Comparison of ENCODE assay signal across 31 cellular contexts in genomic region chr14:71636820-71637471, GRCh38.
"Had no signal": no experiment of that assay in that cellular context is flagged by ENCODE, and none has a peak within 500 bp of the region (broad histone marks: within the 10 kb centered on the region; RNA-seq: fewer than 3 reads in every experiment).

No MANE protein-coding gene starts in this region.

- H3K27ac ChIP-seq: ascending aorta, cardiac muscle cell, VCaP had no signal

- DNase-seq: activated B cell treated with CpG ODN at 0.5 μM for 24 hours; activated CD4-positive, alpha-beta memory T cell treated with anti-CD3 and anti-CD28 coated beads, Interleukin-2, amount 10 ng/mL, durations not matched to agents 7 days and 5 days; activated CD4-positive, alpha-beta T cell treated with anti-CD3 and anti-CD28 coated beads for 4 hours; activated CD4-positive, CD25-positive, alpha-beta regulatory T cell treated with anti-CD3 and anti-CD28 coated beads, Interleukin-2, amount 50 U/mL, for 72 hours; activated CD8-positive, alpha-beta memory T cell treated with anti-CD3 and anti-CD28 coated beads for 24 hours; activated CD8-positive, alpha-beta memory T cell treated with anti-CD3 and anti-CD28 coated beads, Interleukin-2, amount 10 ng/mL, durations not matched to agents 7 days and 5 days; activated effector memory CD4-positive, alpha-beta T cell treated with anti-CD3 and anti-CD28 coated beads, Interleukin-2, amount 50 U/mL, for 16 hours; activated naive CD4-positive, alpha-beta T cell; activated naive CD8-positive, alpha-beta T cell treated with anti-CD3 and anti-CD28 coated beads, Interleukin-2, amount 10 ng/mL, durations not matched to agents 7 days and 5 days; activated T-cell treated with anti-CD3 and anti-CD28 coated beads, Interleukin-2, amount 50 U/mL, for 1 hour; activated T-cell treated with anti-CD3 and anti-CD28 coated beads, Interleukin-2, amount 50 U/mL, for 72 hours; amygdala; NCI-H1092 treated with DMSO at 0.1 percent for 48 hours; NCI-H1417; NCI-H146; NCI-H187; NCI-H2029 treated with DMSO at 0.1 percent for 48 hours; NCI-H2107; NCI-H2171; NCI-H510A; NCI-H526; NCI-H748 treated with DMSO at 0.1 percent for 48 hours; OCI-M1; Right ventricle myocardium superior; SW 1271; T-helper 1 cell; T-helper 9 cell had no signal

- H3K27me3 ChIP-seq: ascending aorta, cardiac muscle cell had no signal

- H3K4me1 ChIP-seq: ascending aorta had no signal

- ATAC-seq: activated CD8-positive, alpha-beta memory T cell treated with anti-CD3 and anti-CD28 coated beads, Interleukin-2, amount 10 ng/mL, durations not matched to agents 7 days and 5 days; activated T-cell treated with anti-CD3 and anti-CD28 coated beads, Interleukin-2, amount 50 U/mL, for 72 hours; activated T-helper 17 cell treated with anti-CD3 and anti-CD28 coated beads, Interleukin-2, amount 50 U/mL, for 72 hours had no signal

- H3K4me3 ChIP-seq: ascending aorta, cardiac muscle cell had no signal

- H3K36me3 ChIP-seq: cardiac muscle cell had no signal
